1 cellular context compared by ENCODE assay signal in the genomic region with DNA sequence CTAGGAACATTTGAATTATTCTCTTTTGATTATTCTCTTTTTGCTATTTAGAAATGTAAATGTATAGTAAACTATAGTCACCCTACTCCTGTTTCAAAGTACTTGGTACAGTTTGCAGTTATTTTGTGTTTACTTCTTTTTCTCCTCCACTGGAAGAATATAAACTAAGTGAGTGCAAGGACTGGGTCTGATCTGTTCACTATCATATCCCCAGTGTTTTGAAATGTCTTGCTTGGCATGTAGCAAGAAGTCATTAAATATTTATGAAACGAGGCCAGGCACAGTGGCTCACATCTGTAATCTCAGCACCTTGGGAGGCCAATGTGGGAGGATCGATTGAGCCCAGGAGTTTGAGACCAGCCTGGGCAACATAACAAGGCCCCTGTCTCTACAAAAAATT.
TF ChIP-seq lines count a peak whose summit lies in the region.

No MANE protein-coding gene starts in this region.

TF ChIP-seq in IMR-90, 13 proteins besides CTCF, POLR2A, EP300 and RAD21 (continued from another document):
- TF ChIP-seq BHLHE40 (IDR thresholded peaks at IDR 0.05; ENCODE audit: low read depth, low read length) (no peak), NFE2L2 (IDR thresholded peaks at IDR 0.05; ENCODE audit: low read depth, low read length) (no peak), ELK1 (IDR thresholded peaks at IDR 0.05; ENCODE audit: borderline replicate concordance, low read depth, low read length) (no peak), SMC3 (IDR thresholded peaks at IDR 0.05; ENCODE audit: low read depth, low read length) (no peak), RFX5 (IDR thresholded peaks at IDR 0.05; ENCODE audit: low read depth, low read length) (no peak), CHD1 (IDR thresholded peaks at IDR 0.05; ENCODE audit: low read depth, low read length) (no peak), MAFK (IDR thresholded peaks at IDR 0.05; ENCODE audit: low read depth, low read length) (no peak)
